ENCODE assay signal across 27 cellular contexts in genomic region chr2:170371231-170371630, GRCh38.
A peak's percentile ranks its signal among the peaks of the same experiment; 100 is the strongest.
DNase-seq lines count a peak whose midpoint lies in the region; ATAC-seq and TF ChIP-seq lines count a peak whose summit lies in the region.
"Had no signal": no experiment of that assay in that cellular context is flagged by ENCODE, and none has a peak within 500 bp of the region (broad histone marks: within the 10 kb centered on the region; RNA-seq: fewer than 3 reads in every experiment).

No MANE protein-coding gene starts in this region.

- peaks cover 55% of the 10 kb centered on the region for H3K4me1 Mint-ChIP-seq in activated T-cell treated with anti-CD3 and anti-CD28 coated beads, Interleukin-2, amount 50 U/mL, for 24 hours (ENCODE audit: low read depth)
- peaks cover 44% of the 10 kb centered on the region for H3K4me1 Mint-ChIP-seq in activated T-helper 1 cell treated with anti-CD3 and anti-CD28 coated beads, Interleukin-12 subunit alpha, Interleukin-12 subunit beta, Interleukin-2, Interleukin-4 antibody, amounts not matched to agents 30 ng/mL and 10 ng/mL and 1 ng/mL, durations not matched to agents 14 hours and 24 hours and 36 hours (ENCODE audit: low read depth)
- peaks cover 13 to 32% (median 25%) of the 10 kb centered on the region in 4 donors for H3K4me1 Mint-ChIP-seq in naive thymus-derived CD8-positive, alpha-beta T cell
- peaks cover 58% of the 10 kb centered on the region for H3K4me1 Mint-ChIP-seq in endodermal cell

- H3F3A ChIP-seq in Loucy (ENCODE audit: low read depth), result peaks cover 4% of the 10 kb centered on the region; the same call in 1 of the 2 replicates

- no peaks in the 10 kb centered on the region for H3K36me3 Mint-ChIP-seq in activated T-cell treated with anti-CD3 and anti-CD28 coated beads, Interleukin-2, amount 50 U/mL, for 24 hours (ENCODE audit: low read depth)
- no peaks in the 10 kb centered on the region for H3K36me3 Mint-ChIP-seq in activated T-helper 1 cell treated with anti-CD3 and anti-CD28 coated beads, Interleukin-12 subunit alpha, Interleukin-12 subunit beta, Interleukin-2, Interleukin-4 antibody, amounts not matched to agents 30 ng/mL and 10 ng/mL and 1 ng/mL, durations not matched to agents 14 hours and 24 hours and 36 hours (ENCODE audit: low read depth)
- H3K36me3 Mint-ChIP-seq in naive thymus-derived CD8-positive, alpha-beta T cell, result no peaks in the 10 kb centered on the region
- peaks cover 2% of the 10 kb centered on the region for H3K36me3 Mint-ChIP-seq in endodermal cell (ENCODE audit: low read depth)

- H4K20me1 ChIP-seq in Loucy (ENCODE audit: insufficient read depth, low read length, poor library complexity, severe bottlenecking), result no peaks in the 10 kb centered on the region
- H4K20me1 ChIP-seq: BLaER1 had no signal

- TF ChIP-seq CTCF in Loucy (conservative IDR thresholded peaks at IDR 0.05; ENCODE audit: low read length) (no peak), endodermal cell (conservative IDR thresholded peaks at IDR 0.05) (no peak)

- H3K4me3 Mint-ChIP-seq in activated T-cell treated with anti-CD3 and anti-CD28 coated beads, Interleukin-2, amount 50 U/mL, for 24 hours, result no peak overlapping the region
- peak overlapping the region; percentile 34 for H3K4me3 Mint-ChIP-seq in activated T-helper 1 cell treated with anti-CD3 and anti-CD28 coated beads, Interleukin-12 subunit alpha, Interleukin-12 subunit beta, Interleukin-2, Interleukin-4 antibody, amounts not matched to agents 30 ng/mL and 10 ng/mL and 1 ng/mL, durations not matched to agents 14 hours and 24 hours and 36 hours
- H3K4me3 Mint-ChIP-seq in naive thymus-derived CD8-positive, alpha-beta T cell, result peak overlapping the region in 9 of 10 donors; percentile 15 to 71 (median 60)
- H3K4me3 Mint-ChIP-seq in endodermal cell, result no peak overlapping the region

- no peaks in the 10 kb centered on the region for H3K79me2 ChIP-seq in Loucy (ENCODE audit: insufficient read depth, low read length)

- peak overlapping the region; percentile 18 for H3K27ac Mint-ChIP-seq in activated T-cell treated with anti-CD3 and anti-CD28 coated beads, Interleukin-2, amount 50 U/mL, for 24 hours
- peak overlapping the region; percentile 64 for H3K27ac Mint-ChIP-seq in activated T-helper 1 cell treated with anti-CD3 and anti-CD28 coated beads, Interleukin-12 subunit alpha, Interleukin-12 subunit beta, Interleukin-2, Interleukin-4 antibody, amounts not matched to agents 30 ng/mL and 10 ng/mL and 1 ng/mL, durations not matched to agents 14 hours and 24 hours and 36 hours
- H3K27ac Mint-ChIP-seq in naive thymus-derived CD8-positive, alpha-beta T cell, result peak overlapping the region in 3 of 10 donors; percentile 27 to 67 (median 43)
- H3K27ac Mint-ChIP-seq in endodermal cell, result no peak overlapping the region

- peak; percentile 70 to 86 for ATAC-seq in naive thymus-derived CD8-positive, alpha-beta T cell
- ATAC-seq: mucosa of descending colon, pancreas, upper lobe of right lung had no signal

- H3K9me3 Mint-ChIP-seq in activated T-cell treated with anti-CD3 and anti-CD28 coated beads, Interleukin-2, amount 50 U/mL, for 24 hours, result no peaks in the 10 kb centered on the region
- H3K9me3 Mint-ChIP-seq in activated T-helper 1 cell treated with anti-CD3 and anti-CD28 coated beads, Interleukin-12 subunit alpha, Interleukin-12 subunit beta, Interleukin-2, Interleukin-4 antibody, amounts not matched to agents 30 ng/mL and 10 ng/mL and 1 ng/mL, durations not matched to agents 14 hours and 24 hours and 36 hours, result no peaks in the 10 kb centered on the region
- no peaks in the 10 kb centered on the region for H3K9me3 Mint-ChIP-seq in naive thymus-derived CD8-positive, alpha-beta T cell
- no peaks in the 10 kb centered on the region for H3K9me3 Mint-ChIP-seq in endodermal cell

- intact Hi-C loops in activated T-helper 1 cell treated with anti-CD3 and anti-CD28 coated beads, Interleukin-12 subunit alpha, Interleukin-12 subunit beta, Interleukin-2, Interleukin-4 antibody, amounts not matched to agents 30 ng/mL and 10 ng/mL and 1 ng/mL, durations not matched to agents 14 hours and 24 hours and 36 hours (cut with micrococcal nuclease), result no loop called here

- H3K9me3 ChIP-seq in Loucy (ENCODE audit: insufficient read depth, low read depth, low read length) (no peaks in the 10 kb centered on the region), endodermal cell (ENCODE audit: control insufficient read depth, low read length) (no peaks in the 10 kb centered on the region)
- H3K9me3 ChIP-seq: BLaER1, breast epithelium, Caco-2, HAP-1, mucosa of descending colon, pancreas, right atrium auricular region, spleen, upper lobe of right lung had no signal

- H3K9ac ChIP-seq in Loucy (ENCODE audit: low read depth, low read length, poor library complexity, severe bottlenecking) (no peak overlapping the region), endodermal cell (ENCODE audit: extremely low read depth, low read length, poor library complexity, severe bottlenecking) (no peak overlapping the region)
- H3K9ac ChIP-seq: BLaER1 had no signal

- H3K36me3 ChIP-seq in Loucy (ENCODE audit: insufficient read depth, low read length) (no peaks in the 10 kb centered on the region), endodermal cell (ENCODE audit: control insufficient read depth, insufficient read depth, low read length) (no peaks in the 10 kb centered on the region)
- H3K36me3 ChIP-seq: BLaER1, breast epithelium, HAP-1, pancreas, right atrium auricular region, spleen, upper lobe of right lung had no signal

- WGBS in endodermal cell (ENCODE audit: insufficient coverage in 1 of 2, insufficient read length in 1 of 2), 2 experiments, result 52 to 58% methylated on average over 1 of the region's 1 CpG

- no peak overlapping the region for H3K27ac ChIP-seq in endodermal cell (ENCODE audit: low read depth, low read length)
- H3K27ac ChIP-seq: BLaER1, breast epithelium, pancreas, right atrium auricular region, SK-N-MC, spleen, upper lobe of right lung had no signal

- H3K4me1 ChIP-seq in Loucy (ENCODE audit: insufficient read depth, low read length, poor library complexity, severe bottlenecking), result peaks cover 41% of the 10 kb centered on the region
- peaks cover 13% of the 10 kb centered on the region for H3K4me1 ChIP-seq in endodermal cell (ENCODE audit: control insufficient read depth, insufficient read depth, low read length)
- H3K4me1 ChIP-seq: Caco-2, pancreas, right atrium auricular region, upper lobe of right lung had no signal

- H3K9me2 ChIP-seq in Loucy (replicated peaks; ENCODE audit: low read depth, low read length), result no peaks in the 10 kb centered on the region

- H3K27me3 Mint-ChIP-seq in activated T-cell treated with anti-CD3 and anti-CD28 coated beads, Interleukin-2, amount 50 U/mL, for 24 hours, result peaks cover 63% of the 10 kb centered on the region
- H3K27me3 Mint-ChIP-seq in activated T-helper 1 cell treated with anti-CD3 and anti-CD28 coated beads, Interleukin-12 subunit alpha, Interleukin-12 subunit beta, Interleukin-2, Interleukin-4 antibody, amounts not matched to agents 30 ng/mL and 10 ng/mL and 1 ng/mL, durations not matched to agents 14 hours and 24 hours and 36 hours (ENCODE audit: insufficient read depth), result peaks cover 18% of the 10 kb centered on the region
- peaks cover 21 to 82% (median 23%) of the 10 kb centered on the region in 5 donors for H3K27me3 Mint-ChIP-seq in naive thymus-derived CD8-positive, alpha-beta T cell
- H3K27me3 Mint-ChIP-seq in endodermal cell (ENCODE audit: insufficient read depth), result peaks cover 12% of the 10 kb centered on the region

- H3K27me3 ChIP-seq in Loucy (ENCODE audit: insufficient read depth, low read length, poor library complexity, severe bottlenecking) (no peaks in the 10 kb centered on the region), endodermal cell (ENCODE audit: control insufficient read depth, insufficient read depth, low read length, poor library complexity, severe bottlenecking) (no peaks in the 10 kb centered on the region)
- H3K27me3 ChIP-seq: BLaER1, breast epithelium, right atrium auricular region had no signal

- no peak for DNase-seq in activated T-cell treated with anti-CD3 and anti-CD28 coated beads, Interleukin-2, amount 50 U/mL, for 24 hours
- no peak for DNase-seq in activated T-cell treated with anti-CD3 and anti-CD28 coated beads, Interleukin-2, amount 50 U/mL, for 48 hours
- DNase-seq in activated T-helper 1 cell treated with anti-CD3 and anti-CD28 coated beads, Interleukin-12 subunit alpha, Interleukin-12 subunit beta, Interleukin-2, Interleukin-4 antibody, amounts not matched to agents 30 ng/mL and 10 ng/mL and 1 ng/mL, durations not matched to agents 14 hours and 24 hours and 36 hours (ENCODE audit: low spot score), result no peak
- DNase-seq in naive thymus-derived CD8-positive, alpha-beta T cell, result peak in 5 of 10 donors; percentile 9 to 57 (median 35)
- DNase-seq in NCI-H524 treated with DMSO at 0.1 percent for 48 hours (lab: John Stamatoyannopoulos, UW), result no peak
- DNase-seq in endodermal cell, result no peak
- DNase-seq in GM19240 (ENCODE audit: insufficient read length, low spot score), result no peak
- DNase-seq: ACHN; activated CD4-positive, alpha-beta T cell treated with anti-CD3 and anti-CD28 coated beads for 4 hours; activated gamma-delta T cell treated with Interleukin-2 at 50 U/mL for 16 hours; Caco-2; effector CD4-positive, alpha-beta T cell; GF-D8; IMR-90; kidney; mucosa of descending colon; NCI-H2029 treated with DMSO at 0.1 percent for 48 hours; pancreas; spleen; upper lobe of right lung had no signal

- H2AFZ ChIP-seq in Loucy (ENCODE audit: low read length), result no peak overlapping the region

- H3K4me2 ChIP-seq in Loucy (ENCODE audit: low read depth, low read length, poor library complexity, severe bottlenecking), result peak overlapping the region; percentile 30
- H3K4me2 ChIP-seq: BLaER1 had no signal

- no peak overlapping the region for H3K4me3 ChIP-seq in Loucy (ENCODE audit: low read length, poor library complexity, severe bottlenecking)
- no peak overlapping the region for H3K4me3 ChIP-seq in endodermal cell (ENCODE audit: low read length)
- H3K4me3 ChIP-seq: BLaER1, breast epithelium, HAP-1, lung, mucosa of descending colon, pancreas, right atrium auricular region, SK-N-MC, spleen, upper lobe of right lung had no signal

- POLR2A ChIA-PET in naive thymus-derived CD8-positive, alpha-beta T cell (lab: Charles Lee), result interaction anchor here (0.7 kb wide), 1 partner anchor 138 kb away, joined by 3 read pairs; no protein-coding TSS in a partner anchor

Comparison
In these comparisons a context has a peak if more than half of its experiments do, and no peak if none do; other contexts are left out.
1. H3K4me3 Mint-ChIP-seq: peak in activated T-helper 1 cell treated with anti-CD3 and anti-CD28 coated beads, Interleukin-12 subunit alpha, Interleukin-12 subunit beta, Interleukin-2, Interleukin-4 antibody, amounts not matched to agents 30 ng/mL and 10 ng/mL and 1 ng/mL, durations not matched to agents 14 hours and 24 hours and 36 hours (single experiment) and naive thymus-derived CD8-positive, alpha-beta T cell (9 of 10); none in activated T-cell treated with anti-CD3 and anti-CD28 coated beads, Interleukin-2, amount 50 U/mL, for 24 hours (single experiment) and endodermal cell (single experiment).